ENCODE assay signal across 26 cellular contexts in the genomic region with DNA sequence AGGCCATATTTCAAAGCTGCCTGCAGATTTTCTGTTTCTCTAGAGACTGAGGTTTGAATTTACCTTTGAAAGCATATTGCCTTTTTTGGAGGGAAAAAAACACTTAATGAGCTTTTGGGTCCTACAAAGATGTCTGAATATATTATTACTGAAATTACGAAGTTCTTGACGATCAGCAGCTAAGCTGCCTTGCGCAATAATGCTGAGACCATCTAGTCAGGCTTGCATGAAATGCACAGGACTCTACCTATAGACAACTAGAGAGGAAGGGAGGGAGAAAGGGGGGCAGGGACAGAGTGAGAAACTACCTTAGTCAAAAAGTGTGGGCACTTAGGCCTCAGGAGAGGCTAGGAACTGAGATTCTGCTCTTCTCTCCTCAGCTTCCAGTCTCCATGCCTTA.
"Had no signal": no experiment of that assay in that cellular context is flagged by ENCODE, and none has a peak within 500 bp of the region (broad histone marks: within the 10 kb centered on the region; RNA-seq: fewer than 3 reads in every experiment).

No MANE protein-coding gene starts in this region.

- H3K4me2 ChIP-seq: KMS-11 had no signal

- FAIRE-seq: HTR-8/SVneo, RCC 7860 had no signal

- H3K4me3 Mint-ChIP-seq: IgD-negative memory B cell had no signal

- H3K27ac Mint-ChIP-seq: IgD-negative memory B cell had no signal

- H3K4me3 ChIP-seq: SJSA1, SK-N-MC had no signal

- H3K9ac ChIP-seq: KMS-11 had no signal

- DNase-seq: Kasumi-1, MM.1S, NCI-H1092, NCI-H1105 treated with DMSO at 0.1 percent for 48 hours, NCI-H1417 treated with DMSO at 0.1 percent for 48 hours, NCI-H146, NCI-H1694 treated with DMSO at 0.1 percent for 48 hours, NCI-H2029, NCI-H2081 treated with DMSO at 0.1 percent for 48 hours, NCI-H2171, NCI-H226, NCI-H446, NCI-H510A, NCI-H524 treated with DMSO at 0.1 percent for 48 hours, NCI-H69, NCI-H774, Right ventricle myocardium superior, RPMI8226, SIG-M5 had no signal

- H3K9me3 Mint-ChIP-seq: IgD-negative memory B cell had no signal

- H3K36me3 Mint-ChIP-seq: IgD-negative memory B cell had no signal

- H3K27me3 Mint-ChIP-seq: IgD-negative memory B cell had no signal

- H3K9me3 ChIP-seq: SJSA1 had no signal

- H3K4me1 ChIP-seq: SJSA1 had no signal

- H3K36me3 ChIP-seq: SJSA1 had no signal

- H3K27me3 ChIP-seq: SJSA1 had no signal

- H3K27ac ChIP-seq: HL-60, KMS-11, SJSA1, SK-N-MC had no signal
